In genomic region chr9:115111854-115112253, GRCh38 we compare ENCODE assay signal across 21 cellular contexts. TPM values are rescaled to one million over a fixed set of nuclear protein-coding genes. Genes with fewer than 3 reads are reported as not detected.
DNase-seq lines count a peak whose midpoint lies in the region; ATAC-seq, FAIRE-seq and TF ChIP-seq lines count a peak whose summit lies in the region.
"Had no signal": no experiment of that assay in that cellular context is flagged by ENCODE, and none has a peak within 500 bp of the region (broad histone marks: within the 10 kb centered on the region; RNA-seq: fewer than 3 reads in every experiment).

No MANE protein-coding gene starts in this region.

- H3K79me2 ChIP-seq in smooth muscle cell (ENCODE audit: low read depth) (peaks cover 41% of the 10 kb centered on the region), GM23338 (replicated peaks; ENCODE audit: insufficient read depth) (no peaks in the 10 kb centered on the region)

- no peak overlapping the region for H3K27ac Mint-ChIP-seq in GM23338
- H3K27ac Mint-ChIP-seq: CD4-positive, alpha-beta memory T cell; HFFc6 had no signal

- intact Hi-C loops in uterus (cut with DNase I; ENCODE audit: low total_unique reads) (no loop called here), vagina (cut with DNase I) (no loop called here)

- peak overlapping the region; percentile 32 for H3K27ac ChIP-seq in smooth muscle cell (ENCODE audit: low read depth)
- H3K27ac ChIP-seq in uterus, result peak overlapping the region; percentile 26 to 43
- H3K27ac ChIP-seq in WERI-Rb-1, result no peak overlapping the region
- no peak overlapping the region for H3K27ac ChIP-seq in GM23338 (ENCODE audit: low read depth)
- H3K27ac ChIP-seq in vagina, result no peak overlapping the region
- H3K27ac ChIP-seq: C4-2B had no signal

- H3K4me3 Mint-ChIP-seq in GM23338, result no peak overlapping the region
- H3K4me3 Mint-ChIP-seq: CD4-positive, alpha-beta memory T cell; HFFc6 had no signal

- H3K9me3 ChIP-seq in smooth muscle cell (replicated peaks; ENCODE audit: low read depth) (no peaks in the 10 kb centered on the region), uterus (no peaks in the 10 kb centered on the region), WERI-Rb-1 (ENCODE audit: severe bottlenecking) (no peaks in the 10 kb centered on the region), vagina (no peaks in the 10 kb centered on the region)

- TF ChIP-seq POLR2A in uterus (IDR thresholded peaks at IDR 0.05), result no peak
- no peak for TF ChIP-seq POLR2A in vagina (IDR thresholded peaks at IDR 0.05)

- H3K9me3 Mint-ChIP-seq in GM23338, result no peaks in the 10 kb centered on the region
- H3K9me3 Mint-ChIP-seq: CD4-positive, alpha-beta memory T cell; HFFc6 had no signal

- peaks cover 13% of the 10 kb centered on the region for H3K4me1 Mint-ChIP-seq in GM23338

- no peak for TF ChIP-seq CTCF in bronchial epithelial cell (IDR thresholded peaks at IDR 0.05; ENCODE audit: insufficient read depth, low read length, severe bottlenecking)
- no peak for TF ChIP-seq CTCF in omental fat pad (IDR thresholded peaks at IDR 0.05)
- no peak for TF ChIP-seq CTCF in smooth muscle cell (IDR thresholded peaks at IDR 0.05; ENCODE audit: borderline replicate concordance, insufficient read depth, poor library complexity, severe bottlenecking)
- no peak for TF ChIP-seq CTCF in uterus (IDR thresholded peaks at IDR 0.05)
- TF ChIP-seq CTCF in WERI-Rb-1 (IDR thresholded peaks at IDR 0.05; ENCODE audit: low read depth, low read length), result no peak
- no peak for TF ChIP-seq CTCF in GM23338 (conservative IDR thresholded peaks at IDR 0.05; ENCODE audit: low read depth in 2 of 2)
- no peak for TF ChIP-seq CTCF in vagina (IDR thresholded peaks at IDR 0.05)

- no peaks in the 10 kb centered on the region for H3K36me3 Mint-ChIP-seq in GM23338 (ENCODE audit: low read depth)
- H3K36me3 Mint-ChIP-seq: CD4-positive, alpha-beta memory T cell had no signal

- no peak for DNase-seq in bronchial epithelial cell (ENCODE audit: low read depth)
- DNase-seq in omental fat pad (ENCODE audit: low spot score), result no peak
- DNase-seq in smooth muscle cell (lab: John Stamatoyannopoulos, UW; ENCODE audit: unreplicated experiment), result no peak
- DNase-seq in uterus, result no peak
- no peak for DNase-seq in WERI-Rb-1
- DNase-seq in GM23338 (ENCODE audit: low spot score), result no peak
- no peak for DNase-seq in ACHN
- no peak for DNase-seq in vagina (ENCODE audit: extremely low spot score in 2 of 2)
- DNase-seq: AML-193; CD4-positive, alpha-beta memory T cell; DMS153; DMS79; GDM1; HCEC 1CT; HFFc6; IMR-90 had no signal

- H3K4me3 ChIP-seq in bronchial epithelial cell (ENCODE audit: low read depth, low read length) (no peak overlapping the region), smooth muscle cell (no peak overlapping the region), uterus (no peak overlapping the region), WERI-Rb-1 (ENCODE audit: low read depth, low read length) (no peak overlapping the region), GM23338 (no peak overlapping the region), vagina (no peak overlapping the region)
- H3K4me3 ChIP-seq: K562 had no signal

- H3K27me3 Mint-ChIP-seq in GM23338 (ENCODE audit: insufficient read depth, low read depth, poor library complexity), result peaks cover 8% of the 10 kb centered on the region

- peak; percentile 28 for FAIRE-seq in bronchial epithelial cell (lab: Jason Lieb, UNC)
- FAIRE-seq: A204.1, GM12892, HTR-8/SVneo, K562 had no signal

- ATAC-seq in omental fat pad (ENCODE audit: low FRiP score) (peak; percentile 51), GM23338 (no peak)
- ATAC-seq: K562 had no signal

- no peaks in the 10 kb centered on the region for H3K9me2 ChIP-seq in GM23338 (ENCODE audit: insufficient read depth)

- H4K20me1 ChIP-seq in smooth muscle cell (ENCODE audit: low read depth) (no peaks in the 10 kb centered on the region), GM23338 (replicated peaks; ENCODE audit: insufficient read depth) (no peaks in the 10 kb centered on the region)

- H3K4me2 ChIP-seq in smooth muscle cell, result peak overlapping the region; percentile 45
- H3K4me2 ChIP-seq in GM23338, result no peak overlapping the region

- H3K27me3 ChIP-seq in bronchial epithelial cell (ENCODE audit: control insufficient read depth, insufficient read depth, low read length) (no peaks in the 10 kb centered on the region), smooth muscle cell (ENCODE audit: low read depth) (no peaks in the 10 kb centered on the region), uterus (no peaks in the 10 kb centered on the region), WERI-Rb-1 (ENCODE audit: insufficient read depth, low read depth, severe bottlenecking) (no peaks in the 10 kb centered on the region), GM23338 (ENCODE audit: insufficient read depth) (peaks cover 12% of the 10 kb centered on the region), vagina (no peaks in the 10 kb centered on the region)

- in situ Hi-C loops in ACHN (cut with HindIII; ENCODE audit: low pct_ligation_motif_present, low pct_unique_long_range_greater_than_20kb, low sequenced_read_pairs), result no loop called here

- WGBS in smooth muscle cell (ENCODE audit: low lambda C conversion rate), result 42% methylated on average over 4 of the region's 4 CpGs

- H3F3A ChIP-seq in smooth muscle cell (ENCODE audit: low read depth), result peaks cover 10% of the 10 kb centered on the region
- H3F3A ChIP-seq in GM23338 (replicated peaks; ENCODE audit: low read depth), result no peaks in the 10 kb centered on the region

- H3K9ac ChIP-seq in smooth muscle cell (ENCODE audit: low read depth), result no peak overlapping the region

- H3K36me3 ChIP-seq in bronchial epithelial cell (ENCODE audit: control insufficient read depth, insufficient read depth, low read length) (no peaks in the 10 kb centered on the region), smooth muscle cell (ENCODE audit: low read depth) (no peaks in the 10 kb centered on the region), uterus (no peaks in the 10 kb centered on the region), WERI-Rb-1 (no peaks in the 10 kb centered on the region; the same call in 1 of the 2 replicates), GM23338 (ENCODE audit: insufficient read depth) (no peaks in the 10 kb centered on the region), vagina (no peaks in the 10 kb centered on the region)

- H2AFZ ChIP-seq in smooth muscle cell (ENCODE audit: low read depth) (no peak overlapping the region), GM23338 (no peak overlapping the region)

- H3K4me1 ChIP-seq in smooth muscle cell (ENCODE audit: low read depth) (peaks cover 17% of the 10 kb centered on the region), uterus (no peaks in the 10 kb centered on the region), GM23338 (ENCODE audit: insufficient read depth) (peaks cover 5% of the 10 kb centered on the region; the same call in 1 of the 2 replicates), vagina (peaks cover 9% of the 10 kb centered on the region)

RNA-seq across cellular contexts. Expression of gene TNC, which starts 6.1 kb away (rescaled TPM):
- total RNA-seq in bronchial epithelial cell, result 124 and 204 TPM in 2 replicates
- 10 to 100 TPM in 2 of 4 donors, 1 to 10 TPM in 2; 3.2 to 44.2 (median 10.0) TPM for total RNA-seq in omental fat pad
- 563 and 581 TPM in 2 replicates for total RNA-seq in smooth muscle cell
- 365 and 567 TPM in 2 replicates for polyA plus RNA-seq in smooth muscle cell
- total RNA-seq in uterus, result 100 to 1,000 TPM in 2 of 4 donors, 10 to 100 TPM in 2; 79.7 to 242 (median 161) TPM
- 2.7 and 3.7 TPM in 2 replicates for total RNA-seq in GM23338 (2014; rRNA removed; shearing (Covaris generic))
- polyA plus RNA-seq in GM23338 (2016; fragmentation: Nextera tagmentation; extraction: Ambion mirVana), result 0.89 and 1.0 TPM in 2 replicates
- total RNA-seq in vagina, result 18.7 TPM
- total RNA-seq: CD4-positive, alpha-beta memory T cell had no signal
- polyA plus RNA-seq: CD4-positive, alpha-beta memory T cell; K562 had no signal

Comparison
In these comparisons a context has a peak if more than half of its experiments do, and no peak if none do; other contexts are left out.
1. H3K27ac ChIP-seq: peak in smooth muscle cell (single experiment) and uterus (2 of 2); none in WERI-Rb-1 (single experiment), GM23338 (single experiment) and vagina (single experiment).